Comparison of ENCODE assay signal across 8 cellular contexts in genomic region chr17:48915459-48916282, GRCh38. TPM values are rescaled to one million over a fixed set of nuclear protein-coding genes. Genes with fewer than 3 reads are reported as not detected.
DNase-seq lines count a peak whose midpoint lies in the region; ATAC-seq and TF ChIP-seq lines count a peak whose summit lies in the region.

No MANE protein-coding gene starts in this region.

- H3K4me1 ChIP-seq in SK-N-SH (ENCODE audit: control insufficient read depth in 1 of 2, insufficient read depth in 2 of 2, low read depth in 1 of 2, low read length in 1 of 2) (peaks cover 6 to 22% of the 10 kb centered on the region in 2 experiments; a peak in 3 of 4 replicates), osteoblast (ENCODE audit: insufficient read depth, low read length) (peaks cover 33% of the 10 kb centered on the region)

- TF ChIP-seq EP300 in SK-N-SH (IDR thresholded peaks at IDR 0.05; ENCODE audit: borderline replicate concordance in 1 of 2, low read depth in 1 of 2, low read length in 1 of 2): no peak

- H3K27ac ChIP-seq in SK-N-SH (ENCODE audit: low read depth in 2 of 2, low read length in 1 of 2) (peak overlapping the region in 1 of 2 experiments; percentile 78; a peak in 2 of 4 replicates), osteoblast (ENCODE audit: low read depth, low read length) (peak overlapping the region; percentile 78)

- no peak for TF ChIP-seq CTCF in SK-N-SH (IDR thresholded peaks at IDR 0.05)
- no peak for TF ChIP-seq CTCF in cardiac fibroblast (IDR thresholded peaks at IDR 0.05; ENCODE audit: low read depth, low read length)
- no peak for TF ChIP-seq CTCF in osteoblast (IDR thresholded peaks at IDR 0.05; ENCODE audit: extremely low read depth, low read depth, low read length)

- peaks cover 20% of the 10 kb centered on the region for H3F3A ChIP-seq in SK-N-SH (replicated peaks; ENCODE audit: insufficient read depth)

- WGBS in SK-N-SH (ENCODE audit: low lambda C conversion rate): 67% methylated on average over 5 of the region's 5 CpGs

- CTCF ChIA-PET in SK-N-SH (lab: Yijun Ruan, JAX): interaction anchor here (0.9 to 1.4 kb wide), 3 partner anchors 32 to 311 kb away, joined by 3 to 6 read pairs (median 3); no protein-coding TSS in a partner anchor

- no peak overlapping the region for H3K4me3 ChIP-seq in SK-N-SH (ENCODE audit: low read depth in 2 of 2, low read length in 1 of 2)
- no peak overlapping the region for H3K4me3 ChIP-seq in cardiac fibroblast (replicated peaks in 1 of 2; ENCODE audit: low read depth in 2 of 2, low read length in 2 of 2)
- no peak overlapping the region for H3K4me3 ChIP-seq in osteoblast (ENCODE audit: insufficient read depth, low read length)

- no peaks in the 10 kb centered on the region for H3K9me2 ChIP-seq in SK-N-SH

- POLR2A ChIA-PET in SK-N-SH (lab: Yijun Ruan, JAX): no interaction called here

- peak overlapping the region; percentile 19; the same call in 1 of the 2 replicates for H3K9ac ChIP-seq in SK-N-SH

- no peak for DNase-seq in SK-N-SH
- DNase-seq in cardiac fibroblast (ENCODE audit: low read depth in 2 of 2): peak; percentile 74 to 95
- DNase-seq in osteoblast (ENCODE audit: insufficient read length, low spot score, missing footprints): peak; percentile 88
- no peak for DNase-seq in HT-29 (ENCODE audit: low spot score)
- no peak for DNase-seq in islet precursor cell
- no peak for DNase-seq in NCI-H526 (lab: John Stamatoyannopoulos, UW)

- H2AFZ ChIP-seq in SK-N-SH (ENCODE audit: low read depth) (no peak overlapping the region), osteoblast (ENCODE audit: low read length) (no peak overlapping the region)

- ATAC-seq in GM18517 (IDR thresholded peaks at IDR 0.05; ENCODE audit: unreplicated experiment): peak; percentile 63
- ATAC-seq in HG02852 (IDR thresholded peaks at IDR 0.05; ENCODE audit: unreplicated experiment): peak; percentile 76

- H3K9me3 ChIP-seq in SK-N-SH (no peaks in the 10 kb centered on the region), osteoblast (ENCODE audit: low read depth, low read length) (no peaks in the 10 kb centered on the region)

- H3K27me3 ChIP-seq in SK-N-SH (ENCODE audit: insufficient read depth): no peaks in the 10 kb centered on the region
- H3K27me3 ChIP-seq in osteoblast (ENCODE audit: insufficient read depth, low read length): no peaks in the 10 kb centered on the region

- H3K79me2 ChIP-seq in SK-N-SH (ENCODE audit: insufficient read depth): peaks cover 97% of the 10 kb centered on the region
- peaks cover 89% of the 10 kb centered on the region for H3K79me2 ChIP-seq in osteoblast (ENCODE audit: insufficient read depth, low read length)

- no peak for TF ChIP-seq RAD21 in SK-N-SH (IDR thresholded peaks at IDR 0.05; ENCODE audit: low read length)

- H3K36me3 ChIP-seq in SK-N-SH (replicated peaks in 1 of 2; ENCODE audit: control insufficient read depth in 1 of 2, insufficient read depth in 2 of 2, low read length in 1 of 2) (peaks cover 70 to 79% of the 10 kb centered on the region in 2 experiments), osteoblast (ENCODE audit: insufficient read depth, low read length) (peaks cover 75% of the 10 kb centered on the region)

- H4K20me1 ChIP-seq in SK-N-SH (ENCODE audit: insufficient read depth) (peaks cover 70% of the 10 kb centered on the region), osteoblast (ENCODE audit: insufficient read depth, low read length) (peaks cover 43% of the 10 kb centered on the region)

- H3K4me2 ChIP-seq in SK-N-SH: peak overlapping the region; percentile 33; the same call in 1 of the 2 replicates
- peak overlapping the region; percentile 11 for H3K4me2 ChIP-seq in osteoblast (ENCODE audit: insufficient read depth, low read length)

TF ChIP-seq in SK-N-SH, 30 proteins besides CTCF, POLR2A, EP300 and RAD21:
- TF ChIP-seq YY1 (IDR thresholded peaks at IDR 0.05; ENCODE audit: low read depth) (no peak), FOSL2 (IDR thresholded peaks at IDR 0.05; ENCODE audit: borderline replicate concordance, low read depth) (peak; percentile 71; the same call in 1 of the 2 replicates), SIN3A (IDR thresholded peaks at IDR 0.05; ENCODE audit: borderline replicate concordance, low read depth, low read length) (no peak), PBX3 (IDR thresholded peaks at IDR 0.05) (0 out of 2 replicates have a peak, but pooled peaks have one; percentile 28), TCF12 (IDR thresholded peaks at IDR 0.05) (0 out of 2 replicates have a peak, but pooled peaks have one; percentile 8), GABPA (IDR thresholded peaks at IDR 0.05; ENCODE audit: low read depth) (no peak), JUND (IDR thresholded peaks at IDR 0.05) (peak; percentile 52; the same call in 1 of the 2 replicates), NRF1 (IDR thresholded peaks at IDR 0.05; ENCODE audit: low read depth, low read length) (no peak), MAX (IDR thresholded peaks at IDR 0.05; ENCODE audit: low read depth) (peak; percentile 49; the same call in 1 of the 2 replicates), GATA2 (CRISPR knock-in tag; IDR thresholded peaks at IDR 0.05) (no peak), FOXM1 (IDR thresholded peaks at IDR 0.05; ENCODE audit: low read depth) (no peak)

RNA-seq across cellular contexts. Expression of gene UBE2Z, which starts 7.5 kb away (rescaled TPM):
- 168 and 207 TPM in 2 replicates for polyA plus RNA-seq in SK-N-SH (2012; rRNA removed)
- polyA plus RNA-seq in SK-N-SH (2012; cell fraction: cytosol; rRNA removed): 158 and 160 TPM in 2 replicates
- 163 and 238 TPM in 2 replicates for polyA plus RNA-seq in SK-N-SH (2012; cell fraction: nucleus; rRNA removed)
- total RNA-seq in osteoblast: 91.3 and 98.8 TPM in 2 replicates
- total RNA-seq in HT-29 (2014; rRNA removed; shearing (Covaris generic)): 73.9 and 75.5 TPM in 2 replicates

RNA-seq across cellular contexts. Expression of gene ATP5MC1, which starts 23.1 kb away (rescaled TPM):
- 382 and 684 TPM in 2 replicates for polyA plus RNA-seq in SK-N-SH (2012; rRNA removed)
- 339 and 530 TPM in 2 replicates for polyA plus RNA-seq in SK-N-SH (2012; cell fraction: cytosol; rRNA removed)
- polyA plus RNA-seq in SK-N-SH (2012; cell fraction: nucleus; rRNA removed): 163 and 201 TPM in 2 replicates
- total RNA-seq in osteoblast: 17.4 and 21.7 TPM in 2 replicates
- total RNA-seq in HT-29 (2014; rRNA removed; shearing (Covaris generic)): 179 and 187 TPM in 2 replicates

RNA-seq across cellular contexts. Expression of gene SNF8, which starts 29.0 kb away (rescaled TPM):
- polyA plus RNA-seq in SK-N-SH (2012; rRNA removed): 329 and 358 TPM in 2 replicates
- 283 and 343 TPM in 2 replicates for polyA plus RNA-seq in SK-N-SH (2012; cell fraction: cytosol; rRNA removed)
- 185 and 191 TPM in 2 replicates for polyA plus RNA-seq in SK-N-SH (2012; cell fraction: nucleus; rRNA removed)
- 63.7 and 72.5 TPM in 2 replicates for total RNA-seq in osteoblast
- 93.9 and 141 TPM in 2 replicates for total RNA-seq in HT-29 (2014; rRNA removed; shearing (Covaris generic))

RNA-seq across cellular contexts. Expression of gene GIP, which starts 52.7 kb away (rescaled TPM):
- 0.29 and 0.64 TPM in 2 replicates for polyA plus RNA-seq in SK-N-SH (2012; rRNA removed)
- polyA plus RNA-seq in SK-N-SH (2012; cell fraction: cytosol; rRNA removed): 0.34 and 0.58 TPM in 2 replicates
- 0.19 TPM in 1 of 2 replicates, not detected in the other for polyA plus RNA-seq in SK-N-SH (2012; cell fraction: nucleus; rRNA removed)
- not detected in 2 replicates for total RNA-seq in osteoblast
- not detected in 2 replicates for total RNA-seq in HT-29 (2014; rRNA removed; shearing (Covaris generic))

Comparison
In these comparisons a context has a peak if more than half of its experiments do, and no peak if none do; other contexts are left out.
1. DNase-seq: peak in cardiac fibroblast (2 of 2) and osteoblast (single experiment); none in SK-N-SH (single experiment), HT-29 (single experiment), islet precursor cell (single experiment) and NCI-H526 (0 of 2).